ENCODE assay signal across 8 cellular contexts in the genomic region with DNA sequence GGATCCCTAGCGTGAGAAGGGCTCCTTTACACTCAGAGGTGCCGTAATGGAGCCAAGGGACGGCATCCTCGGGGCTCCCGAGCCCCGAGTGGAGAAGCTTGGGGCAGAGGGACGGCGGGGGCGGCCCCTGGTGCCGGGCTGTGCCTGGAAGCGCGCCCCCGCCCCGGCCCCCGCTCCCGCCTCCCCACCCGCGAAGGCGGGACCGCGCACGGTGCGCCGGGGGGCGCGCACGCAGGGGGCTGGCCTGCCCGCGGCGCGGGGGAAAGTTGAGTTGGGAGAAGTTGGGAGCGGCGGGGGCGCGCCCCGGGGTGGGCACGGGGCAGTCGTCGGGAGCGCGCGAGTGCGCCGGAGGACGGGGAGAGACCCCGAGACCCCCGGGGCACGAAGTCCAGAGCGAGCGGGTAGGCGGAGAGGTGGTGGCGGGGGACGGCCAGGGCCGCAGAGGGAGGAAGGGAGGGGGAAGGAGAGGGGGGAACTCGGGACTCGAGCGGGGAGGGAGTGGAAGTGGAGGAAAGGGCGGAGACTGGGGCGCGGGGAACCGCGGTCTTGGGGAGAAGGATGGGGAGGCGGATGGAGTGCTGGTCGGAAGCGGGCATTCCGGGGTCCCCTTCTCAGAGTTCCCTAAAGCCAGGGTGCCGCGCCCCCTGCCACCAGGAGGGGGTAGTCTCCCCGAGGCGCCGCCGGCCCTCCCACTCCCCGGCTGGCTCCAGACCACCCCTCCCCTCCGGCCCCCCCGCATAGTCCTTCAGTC. TPM values are rescaled to one million over a fixed set of nuclear protein-coding genes. Genes with fewer than 3 reads are reported as not detected.
DNase-seq lines count a peak whose midpoint lies in the region; ATAC-seq and TF ChIP-seq lines count a peak whose summit lies in the region.

A gene with protein sequence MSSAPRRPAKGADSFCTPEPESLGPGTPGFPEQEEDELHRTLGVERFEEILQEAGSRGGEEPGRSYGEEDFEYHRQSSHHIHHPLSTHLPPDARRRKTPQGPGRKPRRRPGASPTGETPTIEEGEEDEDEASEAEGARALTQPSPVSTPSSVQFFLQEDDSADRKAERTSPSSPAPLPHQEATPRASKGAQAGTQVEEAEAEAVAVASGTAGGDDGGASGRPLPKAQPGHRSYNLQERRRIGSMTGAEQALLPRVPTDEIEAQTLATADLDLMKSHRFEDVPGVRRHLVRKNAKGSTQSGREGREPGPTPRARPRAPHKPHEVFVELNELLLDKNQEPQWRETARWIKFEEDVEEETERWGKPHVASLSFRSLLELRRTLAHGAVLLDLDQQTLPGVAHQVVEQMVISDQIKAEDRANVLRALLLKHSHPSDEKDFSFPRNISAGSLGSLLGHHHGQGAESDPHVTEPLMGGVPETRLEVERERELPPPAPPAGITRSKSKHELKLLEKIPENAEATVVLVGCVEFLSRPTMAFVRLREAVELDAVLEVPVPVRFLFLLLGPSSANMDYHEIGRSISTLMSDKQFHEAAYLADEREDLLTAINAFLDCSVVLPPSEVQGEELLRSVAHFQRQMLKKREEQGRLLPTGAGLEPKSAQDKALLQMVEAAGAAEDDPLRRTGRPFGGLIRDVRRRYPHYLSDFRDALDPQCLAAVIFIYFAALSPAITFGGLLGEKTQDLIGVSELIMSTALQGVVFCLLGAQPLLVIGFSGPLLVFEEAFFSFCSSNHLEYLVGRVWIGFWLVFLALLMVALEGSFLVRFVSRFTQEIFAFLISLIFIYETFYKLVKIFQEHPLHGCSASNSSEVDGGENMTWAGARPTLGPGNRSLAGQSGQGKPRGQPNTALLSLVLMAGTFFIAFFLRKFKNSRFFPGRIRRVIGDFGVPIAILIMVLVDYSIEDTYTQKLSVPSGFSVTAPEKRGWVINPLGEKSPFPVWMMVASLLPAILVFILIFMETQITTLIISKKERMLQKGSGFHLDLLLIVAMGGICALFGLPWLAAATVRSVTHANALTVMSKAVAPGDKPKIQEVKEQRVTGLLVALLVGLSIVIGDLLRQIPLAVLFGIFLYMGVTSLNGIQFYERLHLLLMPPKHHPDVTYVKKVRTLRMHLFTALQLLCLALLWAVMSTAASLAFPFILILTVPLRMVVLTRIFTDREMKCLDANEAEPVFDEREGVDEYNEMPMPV (plus strand): TSS at position 228 of the 751 bp plus-strand sequence. CDS start 2,399 bp downstream, outside the sequence.

- no peaks in the 10 kb centered on the region for H3K9me3 Mint-ChIP-seq in activated CD8-positive, alpha-beta T cell treated with anti-CD3 and anti-CD28 coated beads, Interleukin-2, amount 10 ng/mL, durations not matched to agents 7 days and 5 days (ENCODE audit: insufficient read depth)

- ATAC-seq in HG02981 (IDR thresholded peaks at IDR 0.05; ENCODE audit: unreplicated experiment): peak; percentile 26
- peak; percentile 16 for ATAC-seq in activated CD8-positive, alpha-beta T cell treated with anti-CD3 and anti-CD28 coated beads, Interleukin-2, amount 10 ng/mL, durations not matched to agents 7 days and 5 days
- ATAC-seq in lung (ENCODE audit: insufficient read depth, low FRiP score): peak; percentile 55

- H3K27ac ChIP-seq in lung (ENCODE audit: low read depth in 1 of 2, low read length in 1 of 2): peak within 1 kb of the TSS; percentile 96

- peaks cover 0 to 5% of the 10 kb centered on the region in 2 donors for H3K36me3 ChIP-seq in lung (ENCODE audit: control insufficient read depth in 2 of 2, insufficient read depth in 2 of 2, low read length in 2 of 2)

- no peaks in the 10 kb centered on the region for H3K9me3 ChIP-seq in lung (ENCODE audit: control insufficient read depth in 2 of 2, insufficient read depth in 1 of 2, low read length in 1 of 2)

- H3K4me3 Mint-ChIP-seq in activated CD8-positive, alpha-beta T cell treated with anti-CD3 and anti-CD28 coated beads, Interleukin-2, amount 10 ng/mL, durations not matched to agents 7 days and 5 days: peak within 1 kb of the TSS; percentile 94

- POLR2A ChIA-PET in activated CD8-positive, alpha-beta T cell treated with anti-CD3 and anti-CD28 coated beads, Interleukin-2, amount 10 ng/mL, durations not matched to agents 7 days and 5 days (lab: Charles Lee): interaction anchor here (1.0 to 2.0 kb wide), 5 partner anchors 14 to 45 kb away, joined by 3 to 6 read pairs (median 5); a partner anchor contains a TSS

- peak within 1 kb of the TSS; percentile 93 for H3K27ac Mint-ChIP-seq in activated CD8-positive, alpha-beta T cell treated with anti-CD3 and anti-CD28 coated beads, Interleukin-2, amount 10 ng/mL, durations not matched to agents 7 days and 5 days

- 1% methylated on average over 44 to 75 of the region's 75 CpGs for WGBS in lung, 2 donors

- peaks cover 12 to 26% of the 10 kb centered on the region in 2 donors for H3K4me1 ChIP-seq in lung (ENCODE audit: control insufficient read depth in 2 of 2, insufficient read depth in 2 of 2, low read length in 2 of 2)

- peaks cover 14% of the 10 kb centered on the region for H3K36me3 Mint-ChIP-seq in activated CD8-positive, alpha-beta T cell treated with anti-CD3 and anti-CD28 coated beads, Interleukin-2, amount 10 ng/mL, durations not matched to agents 7 days and 5 days (ENCODE audit: low read depth)

- CTCF ChIA-PET in activated CD8-positive, alpha-beta T cell treated with anti-CD3 and anti-CD28 coated beads, Interleukin-2, amount 10 ng/mL, durations not matched to agents 7 days and 5 days (lab: Charles Lee): interaction anchor here (1.2 to 1.7 kb wide), 5 partner anchors 31 to 86 kb away, joined by 3 to 5 read pairs (median 3); a partner anchor contains a TSS

- DNase-seq in SHP77 (lab: John Stamatoyannopoulos, UW) (peak; percentile 12 to 59), SHP77 treated with DMSO at 0.1 percent for 48 hours (lab: John Stamatoyannopoulos, UW) (no peak), NCI-H69 (lab: John Stamatoyannopoulos, UW) (peak; percentile 90), lung (ENCODE audit: low spot score) (peak; percentile 75)
- DNase-seq in activated CD8-positive, alpha-beta T cell treated with anti-CD3 and anti-CD28 coated beads, Interleukin-2, amount 10 ng/mL, durations not matched to agents 7 days and 5 days: peak; percentile 70
- DNase-seq in effector CD4-positive, alpha-beta T cell: peak; percentile 48
- DNase-seq in stimulated activated CD8-positive, alpha-beta memory T cell treated with anti-CD3 and anti-CD28 coated beads, Interleukin-12 subunit alpha, Interleukin-12 subunit beta, amount 100 ng/mL, for 1 hour (ENCODE audit: low read depth): peak; percentile 54

- no peaks in the 10 kb centered on the region for H3K27me3 ChIP-seq in lung (ENCODE audit: control insufficient read depth, insufficient read depth)

- peaks cover 43% of the 10 kb centered on the region for H3K4me1 Mint-ChIP-seq in activated CD8-positive, alpha-beta T cell treated with anti-CD3 and anti-CD28 coated beads, Interleukin-2, amount 10 ng/mL, durations not matched to agents 7 days and 5 days (ENCODE audit: low read depth)

- TF ChIP-seq CTCF in lung (IDR thresholded peaks at IDR 0.05; ENCODE audit: control extremely low read depth, extremely low read depth): no peak

- H3K27me3 Mint-ChIP-seq in activated CD8-positive, alpha-beta T cell treated with anti-CD3 and anti-CD28 coated beads, Interleukin-2, amount 10 ng/mL, durations not matched to agents 7 days and 5 days (ENCODE audit: low read depth): no peaks in the 10 kb centered on the region

- peak within 1 kb of the TSS; percentile 63 for H3K4me3 ChIP-seq in lung

RNA-seq across cellular contexts. Expression of the gene that starts here (rescaled TPM):
- total RNA-seq in activated CD8-positive, alpha-beta T cell treated with anti-CD3 and anti-CD28 coated beads, Interleukin-2, amount 10 ng/mL, durations not matched to agents 7 days and 5 days: 100 to 1,000 TPM; 107 to 112 TPM
- total RNA-seq in lung: 100 to 1,000 TPM in 1 of 2 donors, 10 to 100 TPM in 1; 66.3 to 173 TPM
- 100 to 1,000 TPM in 1 of 2 donors, 10 to 100 TPM in 1; 96.7 to 144 TPM for polyA plus RNA-seq in lung
